In genomic region chr1:72283204-72284083, GRCh38 we compare ENCODE assay signal across 8 cellular contexts.
A peak's percentile ranks its signal among the peaks of the same experiment; 100 is the strongest.
DNase-seq lines count a peak whose midpoint lies in the region; ATAC-seq lines count a peak whose summit lies in the region.

No MANE protein-coding gene starts in this region.

- H3K36me3 ChIP-seq in neuron (ENCODE audit: insufficient read depth, low read length), result no peaks in the 10 kb centered on the region

- H3K27ac Mint-ChIP-seq in activated naive CD8-positive, alpha-beta T cell treated with anti-CD3 and anti-CD28 coated beads, Interleukin-2, amount 50 U/mL, for 24 hours, result no peak overlapping the region

- ATAC-seq in HG03439 (IDR thresholded peaks at IDR 0.05; ENCODE audit: unreplicated experiment), result peak; percentile 29
- ATAC-seq in activated naive CD8-positive, alpha-beta T cell treated with anti-CD3 and anti-CD28 coated beads, Interleukin-2, amount 50 U/mL, for 24 hours, result no peak
- ATAC-seq in HG03108 (IDR thresholded peaks at IDR 0.05; ENCODE audit: unreplicated experiment), result no peak

- no peaks in the 10 kb centered on the region for H3K9me3 ChIP-seq in neuron (ENCODE audit: low read length)

- H3K36me3 Mint-ChIP-seq in activated naive CD8-positive, alpha-beta T cell treated with anti-CD3 and anti-CD28 coated beads, Interleukin-2, amount 50 U/mL, for 24 hours (ENCODE audit: low read depth), result peaks cover 3% of the 10 kb centered on the region

- intact Hi-C loops in head of caudate nucleus (cut with DNase I), result no loop called here

- no peak overlapping the region for H3K4me3 Mint-ChIP-seq in activated naive CD8-positive, alpha-beta T cell treated with anti-CD3 and anti-CD28 coated beads, Interleukin-2, amount 50 U/mL, for 24 hours

- H3K4me3 ChIP-seq in neuron (ENCODE audit: low read length), result peak overlapping the region; percentile 94

- H3K4me1 ChIP-seq in neuron (ENCODE audit: insufficient read depth, low read length), result peaks cover 21% of the 10 kb centered on the region

- peaks cover 4% of the 10 kb centered on the region for H3K9me3 Mint-ChIP-seq in activated naive CD8-positive, alpha-beta T cell treated with anti-CD3 and anti-CD28 coated beads, Interleukin-2, amount 50 U/mL, for 24 hours

- H3K27me3 Mint-ChIP-seq in activated naive CD8-positive, alpha-beta T cell treated with anti-CD3 and anti-CD28 coated beads, Interleukin-2, amount 50 U/mL, for 24 hours, result peaks cover 27% of the 10 kb centered on the region

- no peaks in the 10 kb centered on the region for H3K27me3 ChIP-seq in neuron (ENCODE audit: insufficient read depth, low read length)

- DNase-seq in activated gamma-delta T cell treated with Interleukin-2 at 50 U/mL for 16 hours (peak; percentile 14), activated gamma-delta T cell (lab: John Stamatoyannopoulos, UW) (no peak), NCI-H69 (lab: John Stamatoyannopoulos, UW) (peak; percentile 84), head of caudate nucleus (peak; percentile 78 to 95 (median 90))
- DNase-seq in activated naive CD8-positive, alpha-beta T cell treated with anti-CD3 and anti-CD28 coated beads, Interleukin-2, amount 50 U/mL, for 24 hours, result peak; percentile 29

- H3K4me1 Mint-ChIP-seq in activated naive CD8-positive, alpha-beta T cell treated with anti-CD3 and anti-CD28 coated beads, Interleukin-2, amount 50 U/mL, for 24 hours, result peaks cover 16% of the 10 kb centered on the region

- peak overlapping the region; percentile 84 for H2AFZ ChIP-seq in neuron (ENCODE audit: low read depth, low read length)
